In genomic region chr6:80132942-80133517, GRCh38 we compare ENCODE assay signal across 8 cellular contexts. TPM values are rescaled to one million over a fixed set of nuclear protein-coding genes. Genes with fewer than 3 reads are reported as not detected.
DNase-seq lines count a peak whose midpoint lies in the region; ATAC-seq, FAIRE-seq and TF ChIP-seq lines count a peak whose summit lies in the region.

No MANE protein-coding gene starts in this region.

- intact Hi-C loops in lower lobe of right lung (cut with DNase I) = no loop called here

- peak; percentile 80 for DNase-seq in DMS53 (lab: John Stamatoyannopoulos, UW)
- DNase-seq in RWPE2 (ENCODE audit: low spot score) = peak; percentile 48
- peak; percentile 47 for DNase-seq in lower lobe of right lung
- DNase-seq in thoracic aorta (ENCODE audit: low spot score) = peak; percentile 21

- H3K79me2 ChIP-seq in Loucy (ENCODE audit: insufficient read depth, low read length) = no peaks in the 10 kb centered on the region

- no peaks in the 10 kb centered on the region for H3K27me3 ChIP-seq in Loucy (ENCODE audit: insufficient read depth, low read length, poor library complexity, severe bottlenecking)
- no peaks in the 10 kb centered on the region for H3K27me3 ChIP-seq in RWPE2 (ENCODE audit: insufficient read depth, poor library complexity, severe bottlenecking)
- no peaks in the 10 kb centered on the region for H3K27me3 ChIP-seq in lower lobe of right lung (ENCODE audit: low read depth)
- no peaks in the 10 kb centered on the region for H3K27me3 ChIP-seq in thoracic aorta (replicated peaks; ENCODE audit: insufficient read depth)

- H3K36me3 ChIP-seq in Loucy (ENCODE audit: insufficient read depth, low read length) = peaks cover 14% of the 10 kb centered on the region; the same call in 1 of the 2 replicates
- peaks cover 26% of the 10 kb centered on the region for H3K36me3 ChIP-seq in RWPE2 (ENCODE audit: low read depth)
- peaks cover 15% of the 10 kb centered on the region for H3K36me3 ChIP-seq in lower lobe of right lung
- no peaks in the 10 kb centered on the region for H3K36me3 ChIP-seq in thoracic aorta

- no peaks in the 10 kb centered on the region for H4K20me1 ChIP-seq in Loucy (ENCODE audit: insufficient read depth, low read length, poor library complexity, severe bottlenecking)

- H3K9me3 ChIP-seq in Loucy (ENCODE audit: insufficient read depth, low read depth, low read length) = no peaks in the 10 kb centered on the region
- no peaks in the 10 kb centered on the region for H3K9me3 ChIP-seq in RWPE2 (ENCODE audit: severe bottlenecking)
- no peaks in the 10 kb centered on the region for H3K9me3 ChIP-seq in lower lobe of right lung
- H3K9me3 ChIP-seq in thoracic aorta = no peaks in the 10 kb centered on the region

- H3K4me1 ChIP-seq in Loucy (ENCODE audit: insufficient read depth, low read length, poor library complexity, severe bottlenecking) (no peaks in the 10 kb centered on the region), RWPE2 (ENCODE audit: insufficient read depth, poor library complexity, severe bottlenecking) (peaks cover 9% of the 10 kb centered on the region), lower lobe of right lung (peaks cover 4% of the 10 kb centered on the region), thoracic aorta (ENCODE audit: control insufficient read depth in 1 of 2, low read depth in 2 of 2) (peaks cover 0 to 7% of the 10 kb centered on the region in 2 donors)

- TF ChIP-seq CTCF in Loucy (conservative IDR thresholded peaks at IDR 0.05; ENCODE audit: low read length) (peak; percentile 62), RWPE2 (IDR thresholded peaks at IDR 0.05; ENCODE audit: poor library complexity, severe bottlenecking) (peak; percentile 59), lower lobe of right lung (IDR thresholded peaks at IDR 0.05) (peak; percentile 49), thoracic aorta (IDR thresholded peaks at IDR 0.05) (peak; percentile 36)

- H3K27ac ChIP-seq in RWPE2 (ENCODE audit: poor library complexity, severe bottlenecking) (no peak overlapping the region), lower lobe of right lung (no peak overlapping the region), thoracic aorta (no peak overlapping the region)

- H3K4me2 ChIP-seq in Loucy (ENCODE audit: low read depth, low read length, poor library complexity, severe bottlenecking) = no peak overlapping the region

- H3K9ac ChIP-seq in Loucy (ENCODE audit: low read depth, low read length, poor library complexity, severe bottlenecking) = no peak overlapping the region

- FAIRE-seq in colon (lab: Jason Lieb, UNC) = peak; percentile 61

- no peaks in the 10 kb centered on the region for H3K9me2 ChIP-seq in Loucy (replicated peaks; ENCODE audit: low read depth, low read length)

- no peak overlapping the region for H3K4me3 ChIP-seq in Loucy (ENCODE audit: low read length, poor library complexity, severe bottlenecking)
- H3K4me3 ChIP-seq in RWPE2 (ENCODE audit: severe bottlenecking) = no peak overlapping the region
- no peak overlapping the region for H3K4me3 ChIP-seq in lower lobe of right lung
- H3K4me3 ChIP-seq in thoracic aorta = no peak overlapping the region

- H3F3A ChIP-seq in Loucy (ENCODE audit: low read depth) = no peaks in the 10 kb centered on the region

- no peak overlapping the region for H2AFZ ChIP-seq in Loucy (ENCODE audit: low read length)

- ATAC-seq in RWPE2 (ENCODE audit: low read depth) (no peak), lower lobe of right lung (peak; percentile 62 to 78), thoracic aorta (ENCODE audit: insufficient number of reproducible peaks, low FRiP score, low read depth) (no peak), HG03095 (IDR thresholded peaks at IDR 0.05; ENCODE audit: unreplicated experiment) (no peak), HG02884 (IDR thresholded peaks at IDR 0.05; ENCODE audit: unreplicated experiment) (no peak)

RNA-seq across cellular contexts. Expression of gene BCKDHB, which starts 26.6 kb away (rescaled TPM):
- total RNA-seq in lower lobe of right lung (13.8 TPM), thoracic aorta (10 to 100 TPM; 14.1 to 22.1 TPM)

Comparison
In these comparisons a context has a peak if more than half of its experiments do, and no peak if none do; other contexts are left out.
1. DNase-seq: peak in every context shown above with its lines; median percentile 80 in DMS53; 48 in RWPE2; 47 in lower lobe of right lung; 21 in thoracic aorta.
2. ATAC-seq: peak in lower lobe of right lung (2 of 2); none in RWPE2 (single experiment), thoracic aorta (single experiment), HG03095 (single experiment) and HG02884 (single experiment).
3. Peak in every context shown above with its lines, with median percentiles within 50 percentile points of each other: CTCF ChIP-seq.